Comparison of ENCODE assay signal across 1 cellular context in genomic region chr13:113584205-113584869, GRCh38.
TF ChIP-seq lines count a peak whose summit lies in the region.

A gene with protein sequence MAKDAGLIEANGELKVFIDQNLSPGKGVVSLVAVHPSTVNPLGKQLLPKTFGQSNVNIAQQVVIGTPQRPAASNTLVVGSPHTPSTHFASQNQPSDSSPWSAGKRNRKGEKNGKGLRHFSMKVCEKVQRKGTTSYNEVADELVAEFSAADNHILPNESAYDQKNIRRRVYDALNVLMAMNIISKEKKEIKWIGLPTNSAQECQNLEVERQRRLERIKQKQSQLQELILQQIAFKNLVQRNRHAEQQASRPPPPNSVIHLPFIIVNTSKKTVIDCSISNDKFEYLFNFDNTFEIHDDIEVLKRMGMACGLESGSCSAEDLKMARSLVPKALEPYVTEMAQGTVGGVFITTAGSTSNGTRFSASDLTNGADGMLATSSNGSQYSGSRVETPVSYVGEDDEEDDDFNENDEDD (plus strand): TSS chr13:113584753. CDS start chr13:113585838, 1,085 bp downstream.

TF ChIP-seq in GM12878, 131 proteins besides CTCF, POLR2A, EP300 and RAD21 (continued from another document and continues in another):
- no peak for TF ChIP-seq E2F8 (IDR thresholded peaks at IDR 0.05; ENCODE audit: low read depth, partially characterized antibody)
- TF ChIP-seq TARDBP (IDR thresholded peaks at IDR 0.05; ENCODE audit: borderline replicate concordance): no peak
- no peak for TF ChIP-seq MTA2 (IDR thresholded peaks at IDR 0.05; ENCODE audit: low read depth)
- TF ChIP-seq CHD1 (IDR thresholded peaks at IDR 0.05; ENCODE audit: low read depth, low read length): no peak
- no peak for TF ChIP-seq ZNF207 (IDR thresholded peaks at IDR 0.05; ENCODE audit: borderline replicate concordance)
- peak; percentile 60; the same call in 1 of the 2 replicates for TF ChIP-seq CREB1 (IDR thresholded peaks at IDR 0.05; ENCODE audit: low read depth)
- TF ChIP-seq CEBPZ (IDR thresholded peaks at IDR 0.05; ENCODE audit: low read depth, low read length): no peak
- TF ChIP-seq HCFC1 (IDR thresholded peaks at IDR 0.05; ENCODE audit: low read length): no peak
- no peak for TF ChIP-seq SIX5 (IDR thresholded peaks at IDR 0.05; ENCODE audit: low read depth, low read length, severe bottlenecking)
- no peak for TF ChIP-seq ETV6 (conservative IDR thresholded peaks at IDR 0.05 in 1 of 2, IDR thresholded peaks at IDR 0.05 in 1 of 2; ENCODE audit: borderline replicate concordance in 1 of 2, low read depth in 1 of 2)
- no peak for TF ChIP-seq JUND (IDR thresholded peaks at IDR 0.05; ENCODE audit: low read depth, low read length)
- no peak for TF ChIP-seq RELB (IDR thresholded peaks at IDR 0.05; ENCODE audit: low read depth)
- TF ChIP-seq LARP7 (IDR thresholded peaks at IDR 0.05): 0 out of 2 replicates have a peak, but pooled peaks have one; percentile 13
- TF ChIP-seq TAF1 (IDR thresholded peaks at IDR 0.05; ENCODE audit: borderline replicate concordance, low read depth, low read length): peak; percentile 66; the same call in 1 of the 2 replicates
- no peak for TF ChIP-seq ZNF217 (IDR thresholded peaks at IDR 0.05)
- TF ChIP-seq CREM (IDR thresholded peaks at IDR 0.05; ENCODE audit: low read depth): 0 out of 2 replicates have a peak, but pooled peaks have one; percentile 25
- TF ChIP-seq DPF2 (IDR thresholded peaks at IDR 0.05): no peak
- no peak for TF ChIP-seq RUNX3 (IDR thresholded peaks at IDR 0.05; ENCODE audit: low read length)
- TF ChIP-seq YBX1 (IDR thresholded peaks at IDR 0.05): no peak
- peak; percentile 62 to 68 for TF ChIP-seq EGR1 (IDR thresholded peaks at IDR 0.05; ENCODE audit: borderline replicate concordance in 1 of 2, low read depth in 2 of 2, low read length in 2 of 2)
- no peak for TF ChIP-seq RCOR1 (conservative IDR thresholded peaks at IDR 0.05; ENCODE audit: low read depth, low read length)
- TF ChIP-seq NFYA (IDR thresholded peaks at IDR 0.05; ENCODE audit: borderline replicate concordance, low read depth, low read length): no peak
- 0 out of 2 replicates have a peak, but pooled peaks have one; percentile 58 for TF ChIP-seq GATAD2B (conservative IDR thresholded peaks at IDR 0.05; ENCODE audit: low read depth)
- no peak for TF ChIP-seq ZNF24 (IDR thresholded peaks at IDR 0.05)
- TF ChIP-seq SKIL (IDR thresholded peaks at IDR 0.05; ENCODE audit: low read depth, poor library complexity, severe bottlenecking): no peak
- no peak for TF ChIP-seq MEF2B (IDR thresholded peaks at IDR 0.05; ENCODE audit: partially characterized antibody, poor library complexity, severe bottlenecking)
- TF ChIP-seq ESRRA (IDR thresholded peaks at IDR 0.05; ENCODE audit: low read length): no peak
- TF ChIP-seq BACH1 (IDR thresholded peaks at IDR 0.05; ENCODE audit: borderline replicate concordance): no peak
- TF ChIP-seq CBX5 (IDR thresholded peaks at IDR 0.05; ENCODE audit: low read depth): no peak
- TF ChIP-seq CBX3 (IDR thresholded peaks at IDR 0.05; ENCODE audit: borderline replicate concordance, low read depth): no peak
- no peak for TF ChIP-seq NR2F1 (conservative IDR thresholded peaks at IDR 0.05)
- no peak for TF ChIP-seq FOXK2 (IDR thresholded peaks at IDR 0.05)
- TF ChIP-seq TBL1XR1 (IDR thresholded peaks at IDR 0.05; ENCODE audit: low read depth, low read length): no peak
- TF ChIP-seq BRCA1 (IDR thresholded peaks at IDR 0.05; ENCODE audit: low read depth, low read length): no peak
- TF ChIP-seq, protein P1, sequence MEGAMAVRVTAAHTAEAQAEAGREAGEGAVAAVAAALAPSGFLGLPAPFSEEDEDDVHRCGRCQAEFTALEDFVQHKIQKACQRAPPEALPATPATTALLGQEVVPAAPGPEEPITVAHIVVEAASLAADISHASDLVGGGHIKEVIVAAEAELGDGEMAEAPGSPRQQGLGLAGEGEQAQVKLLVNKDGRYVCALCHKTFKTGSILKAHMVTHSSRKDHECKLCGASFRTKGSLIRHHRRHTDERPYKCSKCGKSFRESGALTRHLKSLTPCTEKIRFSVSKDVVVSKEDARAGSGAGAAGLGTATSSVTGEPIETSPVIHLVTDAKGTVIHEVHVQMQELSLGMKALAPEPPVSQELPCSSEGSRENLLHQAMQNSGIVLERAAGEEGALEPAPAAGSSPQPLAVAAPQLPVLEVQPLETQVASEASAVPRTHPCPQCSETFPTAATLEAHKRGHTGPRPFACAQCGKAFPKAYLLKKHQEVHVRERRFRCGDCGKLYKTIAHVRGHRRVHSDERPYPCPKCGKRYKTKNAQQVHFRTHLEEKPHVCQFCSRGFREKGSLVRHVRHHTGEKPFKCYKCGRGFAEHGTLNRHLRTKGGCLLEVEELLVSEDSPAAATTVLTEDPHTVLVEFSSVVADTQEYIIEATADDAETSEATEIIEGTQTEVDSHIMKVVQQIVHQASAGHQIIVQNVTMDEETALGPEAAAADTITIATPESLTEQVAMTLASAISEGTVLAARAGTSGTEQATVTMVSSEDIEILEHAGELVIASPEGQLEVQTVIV (IDR thresholded peaks at IDR 0.05; ENCODE audit: borderline replicate concordance, partially characterized antibody): no peak
- TF ChIP-seq IRF5 (IDR thresholded peaks at IDR 0.05; ENCODE audit: borderline replicate concordance): no peak
- TF ChIP-seq IRF4 (IDR thresholded peaks at IDR 0.05; ENCODE audit: low read depth, low read length): no peak
- no peak for TF ChIP-seq TCF7 (IDR thresholded peaks at IDR 0.05; ENCODE audit: borderline replicate concordance)
- TF ChIP-seq, protein P2, sequence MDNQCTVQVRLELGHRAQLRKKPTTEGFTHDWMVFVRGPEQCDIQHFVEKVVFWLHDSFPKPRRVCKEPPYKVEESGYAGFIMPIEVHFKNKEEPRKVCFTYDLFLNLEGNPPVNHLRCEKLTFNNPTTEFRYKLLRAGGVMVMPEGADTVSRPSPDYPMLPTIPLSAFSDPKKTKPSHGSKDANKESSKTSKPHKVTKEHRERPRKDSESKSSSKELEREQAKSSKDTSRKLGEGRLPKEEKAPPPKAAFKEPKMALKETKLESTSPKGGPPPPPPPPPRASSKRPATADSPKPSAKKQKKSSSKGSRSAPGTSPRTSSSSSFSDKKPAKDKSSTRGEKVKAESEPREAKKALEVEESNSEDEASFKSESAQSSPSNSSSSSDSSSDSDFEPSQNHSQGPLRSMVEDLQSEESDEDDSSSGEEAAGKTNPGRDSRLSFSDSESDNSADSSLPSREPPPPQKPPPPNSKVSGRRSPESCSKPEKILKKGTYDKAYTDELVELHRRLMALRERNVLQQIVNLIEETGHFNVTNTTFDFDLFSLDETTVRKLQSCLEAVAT (IDR thresholded peaks at IDR 0.05): no peak
- no peak for TF ChIP-seq MEF2A (IDR thresholded peaks at IDR 0.05; ENCODE audit: insufficient read depth, low read depth, low read length)
- TF ChIP-seq SREBF1 (IDR thresholded peaks at IDR 0.05; ENCODE audit: low read length): no peak
- TF ChIP-seq, protein P3, sequence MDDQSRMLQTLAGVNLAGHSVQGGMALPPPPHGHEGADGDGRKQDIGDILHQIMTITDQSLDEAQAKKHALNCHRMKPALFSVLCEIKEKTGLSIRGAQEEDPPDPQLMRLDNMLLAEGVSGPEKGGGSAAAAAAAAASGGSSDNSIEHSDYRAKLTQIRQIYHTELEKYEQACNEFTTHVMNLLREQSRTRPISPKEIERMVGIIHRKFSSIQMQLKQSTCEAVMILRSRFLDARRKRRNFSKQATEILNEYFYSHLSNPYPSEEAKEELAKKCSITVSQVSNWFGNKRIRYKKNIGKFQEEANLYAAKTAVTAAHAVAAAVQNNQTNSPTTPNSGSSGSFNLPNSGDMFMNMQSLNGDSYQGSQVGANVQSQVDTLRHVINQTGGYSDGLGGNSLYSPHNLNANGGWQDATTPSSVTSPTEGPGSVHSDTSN (IDR thresholded peaks at IDR 0.05; ENCODE audit: insufficient replicate concordance, low read depth, low read length): no peak
- TF ChIP-seq SMAD1 (IDR thresholded peaks at IDR 0.05; ENCODE audit: low read depth, partially characterized antibody): no peak
- TF ChIP-seq MXI1 (IDR thresholded peaks at IDR 0.05; ENCODE audit: low read depth, low read length): no peak; the same call in 1 of the 2 replicates
- no peak for TF ChIP-seq POU2F2 (IDR thresholded peaks at IDR 0.05; ENCODE audit: borderline replicate concordance, low read depth, low read length)
- TF ChIP-seq IRF3 (IDR thresholded peaks at IDR 0.05): no peak
- TF ChIP-seq RBBP5 (conservative IDR thresholded peaks at IDR 0.05): no peak
